1 cellular context compared by ENCODE assay signal in the genomic region with DNA sequence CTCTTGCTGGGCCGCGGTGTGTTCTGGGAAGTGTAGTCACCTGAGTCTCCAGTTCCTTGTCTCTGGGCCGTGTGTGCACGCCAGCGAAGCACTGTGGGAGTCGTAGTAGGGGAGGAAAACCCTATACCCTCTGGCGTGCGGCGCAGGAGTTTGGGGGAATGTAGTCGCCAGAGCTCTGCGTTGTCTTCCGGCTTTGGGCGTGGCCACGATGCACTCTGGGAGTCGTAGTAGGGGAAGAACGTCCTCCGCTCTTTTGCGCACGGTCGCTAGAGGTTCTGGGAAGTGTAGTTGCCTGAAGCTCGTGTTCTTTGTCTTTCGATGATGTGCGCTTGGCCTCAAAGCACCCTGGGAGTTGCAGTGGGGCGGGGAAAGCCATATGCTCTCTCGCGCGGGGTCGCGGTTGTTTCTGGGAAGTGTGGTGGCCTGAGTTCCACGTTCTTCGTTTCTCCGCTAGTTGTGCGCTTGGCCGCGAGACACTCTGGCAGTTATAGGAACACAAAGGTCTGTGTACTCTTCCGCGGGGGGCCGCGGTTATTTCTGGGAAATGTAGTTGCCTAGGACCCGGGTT.
A peak's percentile ranks its signal among the peaks of the same experiment; 100 is the strongest.
TF ChIP-seq lines count a peak whose summit lies in the region.

No MANE protein-coding gene starts in this region.

TF ChIP-seq in endothelial cell of umbilical vein, 7 proteins besides CTCF, POLR2A, EP300 and RAD21:
- TF ChIP-seq FOS (IDR thresholded peaks at IDR 0.05; ENCODE audit: borderline replicate concordance, insufficient read depth, low read length): peak; percentile 3
- no peak for TF ChIP-seq GATA2 (IDR thresholded peaks at IDR 0.05; ENCODE audit: insufficient read depth, insufficient read length, low read depth, low read length)
- TF ChIP-seq, protein P1, sequence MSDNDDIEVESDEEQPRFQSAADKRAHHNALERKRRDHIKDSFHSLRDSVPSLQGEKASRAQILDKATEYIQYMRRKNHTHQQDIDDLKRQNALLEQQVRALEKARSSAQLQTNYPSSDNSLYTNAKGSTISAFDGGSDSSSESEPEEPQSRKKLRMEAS (IDR thresholded peaks at IDR 0.05; ENCODE audit: insufficient read depth, insufficient read length): peak; percentile 45
- TF ChIP-seq MYC (IDR thresholded peaks at IDR 0.05; ENCODE audit: low read depth, low read length): peak; percentile 29
- TF ChIP-seq EZH2 (IDR thresholded peaks at IDR 0.05; ENCODE audit: borderline replicate concordance, low read depth, low read length, severe bottlenecking): no peak
- no peak for TF ChIP-seq JUN (IDR thresholded peaks at IDR 0.05; ENCODE audit: borderline replicate concordance, insufficient read depth, insufficient read length, low read depth)
- peak; percentile 56 for TF ChIP-seq POLR2AphosphoS5 (IDR thresholded peaks at IDR 0.05; ENCODE audit: insufficient read depth, low read depth, low read length)
